Comparison of ENCODE assay signal across 7 cellular contexts in the genomic region with DNA sequence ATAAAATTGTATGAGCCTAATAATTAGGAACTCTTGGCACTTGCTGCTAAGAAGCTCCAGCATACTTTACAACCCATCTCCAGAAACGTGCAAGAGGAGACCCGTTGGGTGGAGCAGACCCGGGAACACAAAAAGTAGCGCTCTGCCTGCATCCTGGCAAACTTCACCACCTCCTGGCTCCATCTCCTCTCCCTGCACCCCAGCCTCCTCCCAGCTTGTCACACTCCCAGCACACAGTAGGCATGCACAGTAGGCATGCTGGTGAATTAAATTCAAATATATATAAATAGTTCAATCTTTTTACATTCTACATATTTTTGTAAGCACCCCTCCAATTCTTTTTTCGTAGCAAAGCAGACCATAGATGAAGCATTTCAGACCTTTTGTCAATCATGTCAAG. TPM values are rescaled to one million over a fixed set of nuclear protein-coding genes. Genes with fewer than 3 reads are reported as not detected.
DNase-seq lines count a peak whose midpoint lies in the region; ATAC-seq and TF ChIP-seq lines count a peak whose summit lies in the region.

No MANE protein-coding gene starts in this region.

- H3K4me1 ChIP-seq in GM23248 (ENCODE audit: insufficient read depth), result no peaks in the 10 kb centered on the region

- H3K4me1 Mint-ChIP-seq in T-helper 17 cell, result peaks cover 6% of the 10 kb centered on the region

- H3K4me3 ChIP-seq in GM23248 (peak overlapping the region; percentile 78), foreskin fibroblast (ENCODE audit: low read depth in 1 of 2, low read length in 2 of 2) (peak overlapping the region; percentile 74 to 77), skin epidermis (peak overlapping the region in 5 of 7 experiments; percentile 70 to 85 (median 72))

- no peaks in the 10 kb centered on the region for H3K27me3 Mint-ChIP-seq in T-helper 17 cell

- no peaks in the 10 kb centered on the region for H3K36me3 ChIP-seq in GM23248 (ENCODE audit: low read depth)

- peak overlapping the region; percentile 47 for H3K27ac Mint-ChIP-seq in T-helper 17 cell

- H3K27ac ChIP-seq in GM23248, result no peak overlapping the region
- peak overlapping the region in 1 of 21 experiments; percentile 75 for H3K27ac ChIP-seq in skin epidermis

- in situ Hi-C loops in GM23248 (cut with MboI), result no loop called here

- H3K36me3 Mint-ChIP-seq in T-helper 17 cell (ENCODE audit: low read depth), result no peaks in the 10 kb centered on the region

- WGBS in GM23248 (ENCODE audit: low coverage in 1 of 2, low lambda C conversion rate in 2 of 2, missing lambda C conversion rate in 2 of 2), 2 experiments, result 66% methylated on average over 5 of the region's 5 CpGs

- H3K79me2 ChIP-seq in GM23248 (ENCODE audit: insufficient read depth), result no peaks in the 10 kb centered on the region

- no peaks in the 10 kb centered on the region for H3F3A ChIP-seq in GM23248 (ENCODE audit: insufficient read depth)

- DNase-seq in GM23248, result no peak
- no peak for DNase-seq in T-helper 17 cell
- DNase-seq in foreskin fibroblast, result no peak
- no peak for DNase-seq in HUDEP-2 (lab: John Stamatoyannopoulos, UW; ENCODE audit: unreplicated experiment in 76 of 76)

- no peak for TF ChIP-seq CTCF in foreskin fibroblast (IDR thresholded peaks at IDR 0.05; ENCODE audit: low read depth, low read length)

- peak overlapping the region; percentile 66; the same call in 1 of the 2 replicates for H3K9ac ChIP-seq in GM23248

- H3K9me2 ChIP-seq in GM23248 (ENCODE audit: insufficient read depth), result no peaks in the 10 kb centered on the region

- no peaks in the 10 kb centered on the region for H3K27me3 ChIP-seq in GM23248 (replicated peaks; ENCODE audit: insufficient read depth)

- no peaks in the 10 kb centered on the region for H4K20me1 ChIP-seq in GM23248 (ENCODE audit: insufficient read depth)

- ATAC-seq in T-helper 17 cell (no peak), GM21423 (IDR thresholded peaks at IDR 0.05; ENCODE audit: unreplicated experiment) (no peak), HG03520 (IDR thresholded peaks at IDR 0.05; ENCODE audit: unreplicated experiment) (no peak)

- H3K4me2 ChIP-seq in GM23248 (ENCODE audit: unreplicated experiment), result peak overlapping the region; percentile 73

- peak overlapping the region; percentile 92 for H2AFZ ChIP-seq in GM23248

- no peaks in the 10 kb centered on the region for H3K9me3 ChIP-seq in GM23248 (ENCODE audit: low read depth)
- no peaks in the 10 kb centered on the region for H3K9me3 ChIP-seq in T-helper 17 cell (ENCODE audit: control insufficient read depth, low read length, poor library complexity, severe bottlenecking)

- H3K4me3 Mint-ChIP-seq in T-helper 17 cell, result peak overlapping the region; percentile 95

RNA-seq across cellular contexts. Expression of a gene that starts 1.2 kb away (rescaled TPM):
- 11.6 and 40.1 TPM in 2 replicates for total RNA-seq in GM23248 (2014; rRNA removed; shearing (Covaris generic))
- 8.5 and 11.5 TPM in 2 replicates for polyA plus RNA-seq in GM23248 (2016; fragmentation: Nextera tagmentation; extraction: Ambion mirVana)
- 1 to 10 TPM; 1.3 to 3.9 TPM for total RNA-seq in T-helper 17 cell

RNA-seq across cellular contexts. Expression of a gene that starts 33.3 kb away (rescaled TPM):
- 217 and 267 TPM in 2 replicates for total RNA-seq in GM23248 (2014; rRNA removed; shearing (Covaris generic))
- polyA plus RNA-seq in GM23248 (2016; fragmentation: Nextera tagmentation; extraction: Ambion mirVana), result 345 and 350 TPM in 2 replicates
- 100 to 1,000 TPM; 108 to 113 TPM for total RNA-seq in T-helper 17 cell

RNA-seq across cellular contexts. Expression of a gene that starts 41.6 kb away (rescaled TPM):
- 134 and 162 TPM in 2 replicates for total RNA-seq in GM23248 (2014; rRNA removed; shearing (Covaris generic))
- polyA plus RNA-seq in GM23248 (2016; fragmentation: Nextera tagmentation; extraction: Ambion mirVana), result 65.8 and 66.5 TPM in 2 replicates
- 10 to 100 TPM; 26.9 to 36.2 TPM for total RNA-seq in T-helper 17 cell
